21 cellular contexts compared by ENCODE assay signal in genomic region chr15:70617076-70617910, GRCh38.
DNase-seq lines count a peak whose midpoint lies in the region; ATAC-seq, FAIRE-seq and TF ChIP-seq lines count a peak whose summit lies in the region.
"Had no signal": no experiment of that assay in that cellular context is flagged by ENCODE, and none has a peak within 500 bp of the region (broad histone marks: within the 10 kb centered on the region; RNA-seq: fewer than 3 reads in every experiment).

No MANE protein-coding gene starts in this region.

- CTCF ChIA-PET in A549 (lab: Yijun Ruan, JAX): interaction anchor here (0.9 to 1.9 kb wide), 5 partner anchors 10 to 48 kb away, joined by 3 to 5 read pairs (median 4); no protein-coding TSS in a partner anchor

- no peaks in the 10 kb centered on the region for H3K9me2 ChIP-seq in Karpas-422 (replicated peaks; ENCODE audit: insufficient read depth, low read length)

- FAIRE-seq in A549 (lab: Jason Lieb, UNC): peak; percentile 23
- FAIRE-seq: GM12891 had no signal

- H3K4me1 ChIP-seq in A549: peaks cover 20% of the 10 kb centered on the region
- no peaks in the 10 kb centered on the region for H3K4me1 ChIP-seq in Karpas-422 (ENCODE audit: low read length)
- H3K4me1 ChIP-seq: BE2C, gastroesophageal sphincter, Peyer's patch had no signal

- H3K9me3 ChIP-seq in A549 (peaks cover 7% of the 10 kb centered on the region; the same call in 1 of the 3 replicates), Karpas-422 (ENCODE audit: low read length) (no peaks in the 10 kb centered on the region; the same call in 1 of the 2 replicates)
- H3K9me3 ChIP-seq: BE2C had no signal

- TF ChIP-seq POLR2A in A549 (IDR thresholded peaks at IDR 0.05; ENCODE audit: low read length): no peak

- H3K4me3 ChIP-seq in A549 (no peak overlapping the region), Karpas-422 (ENCODE audit: low read length) (no peak overlapping the region)
- H3K4me3 ChIP-seq: gastroesophageal sphincter, Peyer's patch had no signal

- TF ChIP-seq RAD21 in A549 (conservative IDR thresholded peaks at IDR 0.05 in 1 of 2, IDR thresholded peaks at IDR 0.05 in 1 of 2): no peak

- H3K79me2 ChIP-seq in Karpas-422 (ENCODE audit: low read length): no peaks in the 10 kb centered on the region

- TF ChIP-seq CTCF in A549 (IDR thresholded peaks at IDR 0.05): no peak

- WGBS in A549 (ENCODE audit: missing lambda C conversion rate): 22% methylated on average over 4 of the region's 4 CpGs

- peak overlapping the region in 1 of 2 experiments; percentile 16; a peak in 1 of 6 replicates for H3K27ac ChIP-seq in A549
- H3K27ac ChIP-seq in Karpas-422 (ENCODE audit: low read length): no peak overlapping the region
- H3K27ac ChIP-seq: gastroesophageal sphincter, HL-60, Peyer's patch had no signal

- 0 out of 2 replicates have a peak, but pooled peaks cover 3% of the 10 kb centered on the region for H3K27me3 ChIP-seq in Karpas-422 (ENCODE audit: low read length)
- H3K27me3 ChIP-seq: BE2C, gastroesophageal sphincter, Peyer's patch had no signal

- H3K4me2 ChIP-seq in A549: peak overlapping the region; percentile 25
- no peak overlapping the region for H3K4me2 ChIP-seq in Karpas-422 (ENCODE audit: low read depth, low read length, poor library complexity, severe bottlenecking)

- no peak overlapping the region for H3K9ac ChIP-seq in Karpas-422 (ENCODE audit: low read length)

- H2AFZ ChIP-seq in Karpas-422 (ENCODE audit: low read length): no peak overlapping the region

- no peaks in the 10 kb centered on the region for H4K20me1 ChIP-seq in Karpas-422 (ENCODE audit: insufficient read depth, low read depth, low read length)

- POLR2A ChIA-PET in A549 (lab: Yijun Ruan, JAX): no interaction called here

- TF ChIP-seq EP300 in A549 (IDR thresholded peaks at IDR 0.05): no peak

- DNase-seq in A549 (ENCODE audit: low read depth in 1 of 2, low spot score in 1 of 2) (peak in 1 of 2 experiments; percentile 29), ELF-1 (ENCODE audit: low read depth, low spot score) (peak; percentile 27), NCI-H69 (lab: John Stamatoyannopoulos, UW) (peak; percentile 37), hepatic stellate cell (ENCODE audit: low spot score) (peak; percentile 31), Karpas-422 (no peak), hippocampal formation (lab: John Stamatoyannopoulos, UW) (no peak)
- DNase-seq: activated CD4-positive, alpha-beta T cell treated with anti-CD3 and anti-CD28 coated beads for 48 hours; activated naive CD8-positive, alpha-beta T cell treated with anti-CD3 and anti-CD28 coated beads for 36 hours; activated T-cell treated with anti-CD3 and anti-CD28 coated beads, Interleukin-2, amount 50 U/mL, for 24 hours; BE2C; caudate nucleus; NCI-H2107; nucleus accumbens; Peyer's patch; stimulated activated naive CD4-positive, alpha-beta T cell treated with Interleukin-2 at 50 U/mL for 16 hours; T-helper 2 cell had no signal

- peak; percentile 62 to 72; a peak in 4 of 6 replicates for ATAC-seq in A549
- ATAC-seq in HG03342 (IDR thresholded peaks at IDR 0.05; ENCODE audit: unreplicated experiment): no peak
- no peak for ATAC-seq in GM21381 (IDR thresholded peaks at IDR 0.05; ENCODE audit: unreplicated experiment)
- ATAC-seq: gastroesophageal sphincter had no signal

- H3K36me3 ChIP-seq in Karpas-422 (ENCODE audit: insufficient read depth, low read length): no peaks in the 10 kb centered on the region
- H3K36me3 ChIP-seq: BE2C, gastroesophageal sphincter, Peyer's patch had no signal

TF ChIP-seq in A549, 52 proteins besides CTCF, POLR2A, EP300 and RAD21:
- TF ChIP-seq USF2 (IDR thresholded peaks at IDR 0.05) (0 out of 2 replicates have a peak, but pooled peaks have one; percentile 2), TFCP2L1 (CRISPR knock-in tag; IDR thresholded peaks at IDR 0.05) (no peak), CEBPB (IDR thresholded peaks at IDR 0.05) (peak; percentile 56 to 75; a peak in 3 of 4 replicates)

Comparison
In these comparisons a context has a peak if more than half of its experiments do, and no peak if none do; other contexts are left out.
1. ATAC-seq: peak in A549 (2 of 2); none in HG03342 (single experiment) and GM21381 (single experiment).
2. DNase-seq: peak in ELF-1 (single experiment), NCI-H69 (single experiment) and hepatic stellate cell (single experiment); none in Karpas-422 (single experiment) and hippocampal formation (0 of 2).